In the genomic region with DNA sequence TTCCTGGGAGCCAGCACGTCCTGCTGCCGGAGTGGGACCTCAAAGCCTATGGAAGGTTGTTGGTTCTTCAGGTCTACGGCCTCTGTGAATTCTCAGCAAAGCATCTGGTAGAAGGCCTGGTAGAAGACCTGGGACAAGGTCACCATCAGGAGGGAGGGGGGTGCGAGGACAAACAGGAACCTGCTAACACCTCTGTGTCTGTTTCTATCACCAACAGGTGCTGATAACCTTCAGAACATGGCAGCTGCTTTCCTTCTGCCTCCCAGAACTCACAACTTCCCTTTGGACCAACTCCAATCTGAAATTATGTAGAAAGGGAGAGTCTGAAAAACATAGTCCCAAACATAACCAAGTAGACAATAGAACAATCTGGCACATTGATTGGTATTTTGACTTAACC, we compare ENCODE assay signal across 17 cellular contexts. TPM values are rescaled to one million over a fixed set of nuclear protein-coding genes. Genes with fewer than 3 reads are reported as not detected.
A peak's percentile ranks its signal among the peaks of the same experiment; 100 is the strongest.
DNase-seq lines count a peak whose midpoint lies in the region; ATAC-seq, FAIRE-seq and TF ChIP-seq lines count a peak whose summit lies in the region.
"Had no signal": no experiment of that assay in that cellular context is flagged by ENCODE, and none has a peak within 500 bp of the region (broad histone marks: within the 10 kb centered on the region; RNA-seq: fewer than 3 reads in every experiment).

No MANE protein-coding gene starts in this region.

- H3K27me3 ChIP-seq in endothelial cell of umbilical vein (ENCODE audit: control insufficient read depth in 2 of 2, insufficient read depth in 2 of 2, low read length in 2 of 2), result no peaks in the 10 kb centered on the region
- no peaks in the 10 kb centered on the region for H3K27me3 ChIP-seq in gastrocnemius medialis

- H3K4me3 ChIP-seq in endothelial cell of umbilical vein (replicated peaks in 1 of 3; ENCODE audit: insufficient read depth in 1 of 3, low read depth in 1 of 3, low read length in 3 of 3), result no peak overlapping the region
- H3K4me3 ChIP-seq in mucosa of descending colon, result no peak overlapping the region
- H3K4me3 ChIP-seq in gastrocnemius medialis, result no peak overlapping the region
- H3K4me3 ChIP-seq: GM12878, GM23338 had no signal

- in situ Hi-C loops in gastrocnemius medialis (cut with MboI; ENCODE audit: low sequenced_read_pairs in 4 of 4), result loop anchor here in 2 of 4 donors (10.0 kb wide), 1 partner anchor 69 kb away; no protein-coding TSS in a partner anchor

- no peaks in the 10 kb centered on the region for H3K79me2 ChIP-seq in endothelial cell of umbilical vein (ENCODE audit: control insufficient read depth, insufficient read depth, low read length)

- intact Hi-C loops in Right ventricle myocardium inferior (cut with DNase I) (no loop called here), cardiac septum (cut with DNase I) (no loop called here), endothelial cell of umbilical vein (cut with micrococcal nuclease) (no loop called here), mucosa of descending colon (cut with DNase I, micrococcal nuclease) (no loop called here), gastrocnemius medialis (cut with DNase I; ENCODE audit: low total_unique reads) (no loop called here)

- no peak for FAIRE-seq in endothelial cell of umbilical vein (lab: Jason Lieb, UNC)
- FAIRE-seq: A204.1, GM12878, GM18507 had no signal

- H3K4me2 ChIP-seq in endothelial cell of umbilical vein (ENCODE audit: insufficient read depth, low read length), result no peak overlapping the region
- H3K4me2 ChIP-seq: GM23338 had no signal

- peak; percentile 74 for ATAC-seq in Right ventricle myocardium inferior
- peak; percentile 43 for ATAC-seq in mucosa of descending colon
- ATAC-seq in gastrocnemius medialis, result no peak
- no peak for ATAC-seq in GM18867 (IDR thresholded peaks at IDR 0.05; ENCODE audit: unreplicated experiment)
- ATAC-seq: GM12878, GM23338 had no signal

- H3K27ac ChIP-seq in endothelial cell of umbilical vein (ENCODE audit: insufficient read depth, low read depth, low read length) (no peak overlapping the region), gastrocnemius medialis (no peak overlapping the region)

- H3K36me3 ChIP-seq in endothelial cell of umbilical vein (ENCODE audit: control insufficient read depth in 2 of 2, extremely low read depth in 1 of 2, insufficient read depth in 2 of 2, low read length in 2 of 2) (no peaks in the 10 kb centered on the region), mucosa of descending colon (ENCODE audit: low read depth) (no peaks in the 10 kb centered on the region), gastrocnemius medialis (no peaks in the 10 kb centered on the region)

- no TSS peak for BruUV-seq in endothelial cell of umbilical vein (replicated peaks; lab: Mats Ljungman, UMichigan)

- H3K4me1 ChIP-seq in endothelial cell of umbilical vein (ENCODE audit: control insufficient read depth, extremely low read depth, insufficient read depth, low read length) (no peaks in the 10 kb centered on the region), mucosa of descending colon (ENCODE audit: low read depth) (no peaks in the 10 kb centered on the region), gastrocnemius medialis (peaks cover 10 to 12% of the 10 kb centered on the region in 2 donors)

- DNase-seq in Right ventricle myocardium inferior (ENCODE audit: missing footprints), result no peak
- DNase-seq in cardiac septum (ENCODE audit: low spot score), result no peak
- peak; percentile 9 for DNase-seq in endothelial cell of umbilical vein (ENCODE audit: low read depth, low spot score)
- DNase-seq in mucosa of descending colon, result no peak
- no peak for DNase-seq in HT-29 (ENCODE audit: low spot score)
- no peak for DNase-seq in gastrocnemius medialis
- DNase-seq: C1 segment of cervical spinal cord; CD4-positive, alpha-beta T cell; DND-41; GF-D8; H7 had no signal

- dilution Hi-C loops in endothelial cell of umbilical vein (cut with MboI; ENCODE audit: extremely low pct_ligation_motif_present, low sequenced_read_pairs), result no loop called here

- H3K9me3 ChIP-seq in endothelial cell of umbilical vein (replicated peaks; ENCODE audit: control insufficient read depth, insufficient read depth, low read length), result no peaks in the 10 kb centered on the region
- no peaks in the 10 kb centered on the region for H3K9me3 ChIP-seq in mucosa of descending colon
- no peaks in the 10 kb centered on the region for H3K9me3 ChIP-seq in gastrocnemius medialis

- TF ChIP-seq POLR2A in endothelial cell of umbilical vein (IDR thresholded peaks at IDR 0.05; ENCODE audit: low read depth, low read length) (no peak), gastrocnemius medialis (IDR thresholded peaks at IDR 0.05) (no peak)

- no peaks in the 10 kb centered on the region for H3K9me1 ChIP-seq in endothelial cell of umbilical vein (replicated peaks; ENCODE audit: control insufficient read depth, extremely low read depth, insufficient read depth, low read length)

- POLR2A ChIA-PET in endothelial cell of umbilical vein (lab: Charles Lee), result no interaction called here

- H2AFZ ChIP-seq in endothelial cell of umbilical vein (ENCODE audit: low read depth, low read length), result no peak overlapping the region
- H2AFZ ChIP-seq: GM23338 had no signal

- CTCF ChIA-PET in endothelial cell of umbilical vein (lab: Charles Lee), result no interaction called here

- no peaks in the 10 kb centered on the region for H4K20me1 ChIP-seq in endothelial cell of umbilical vein (replicated peaks; ENCODE audit: control insufficient read depth, extremely low read depth, insufficient read depth, low read length)

- no peak overlapping the region for H3K9ac ChIP-seq in endothelial cell of umbilical vein (replicated peaks; ENCODE audit: extremely low read depth, insufficient read depth, low read length)

- TF ChIP-seq CTCF in endothelial cell of umbilical vein (IDR thresholded peaks at IDR 0.05; ENCODE audit: extremely low read depth in 1 of 2, insufficient read depth in 1 of 2, low read depth in 1 of 2, low read length in 2 of 2) (no peak), mucosa of descending colon (IDR thresholded peaks at IDR 0.05) (no peak), gastrocnemius medialis (IDR thresholded peaks at IDR 0.05 in 4 of 5, conservative IDR thresholded peaks at IDR 0.05 in 1 of 5) (no peak)

TF ChIP-seq in endothelial cell of umbilical vein, 7 proteins besides CTCF, POLR2A, EP300 and RAD21:
- no peak for TF ChIP-seq MYC (IDR thresholded peaks at IDR 0.05; ENCODE audit: low read depth, low read length)
- TF ChIP-seq MAX (IDR thresholded peaks at IDR 0.05; ENCODE audit: insufficient read depth, insufficient read length), result no peak
- no peak for TF ChIP-seq FOS (IDR thresholded peaks at IDR 0.05; ENCODE audit: borderline replicate concordance, insufficient read depth, low read length)
- no peak for TF ChIP-seq EZH2 (IDR thresholded peaks at IDR 0.05; ENCODE audit: borderline replicate concordance, low read depth, low read length, severe bottlenecking)
- TF ChIP-seq JUN (IDR thresholded peaks at IDR 0.05; ENCODE audit: borderline replicate concordance, insufficient read depth, insufficient read length, low read depth), result no peak
- TF ChIP-seq POLR2AphosphoS5 (IDR thresholded peaks at IDR 0.05; ENCODE audit: insufficient read depth, low read depth, low read length), result no peak
- no peak for TF ChIP-seq GATA2 (IDR thresholded peaks at IDR 0.05; ENCODE audit: insufficient read depth, insufficient read length, low read depth, low read length)

RNA-seq across cellular contexts. Expression of gene MET, which starts 8.3 kb away (rescaled TPM):
- total RNA-seq in Right ventricle myocardium inferior (15.9 TPM), cardiac septum (9.2 TPM), endothelial cell of umbilical vein (44.5 and 52.0 TPM in 2 replicates), mucosa of descending colon (10 to 100 TPM; 15.6 to 35.1 (median 31.0) TPM), gastrocnemius medialis (10 to 100 TPM; 15.9 to 36.8 (median 28.7) TPM)
- polyA plus RNA-seq in endothelial cell of umbilical vein, result 17.3 and 21.1 TPM in 2 replicates
- 14.8 and 15.4 TPM in 2 replicates for polyA plus RNA-seq in endothelial cell of umbilical vein (2011; cell fraction: cytosol; rRNA removed)
- polyA plus RNA-seq in endothelial cell of umbilical vein (2011; cell fraction: nucleus; rRNA removed), result 22.6 and 27.7 TPM in 2 replicates
- 25.9 and 41.7 TPM in 2 replicates for polyA plus RNA-seq in endothelial cell of umbilical vein (2012)
- 124 and 136 TPM in 2 replicates for polyA minus RNA-seq in endothelial cell of umbilical vein
- polyA minus RNA-seq in endothelial cell of umbilical vein (2011; cell fraction: cytosol; rRNA and poly(A)+ RNA removed), result 60.3 TPM
- 95.6 and 142 TPM in 2 replicates for polyA minus RNA-seq in endothelial cell of umbilical vein (2011; cell fraction: nucleus; rRNA and poly(A)+ RNA removed)
- 123 and 128 TPM in 2 replicates for total RNA-seq in HT-29 (2014; rRNA removed; shearing (Covaris generic))
- polyA plus RNA-seq: IgD-negative memory B cell had no signal

Comparison
In these comparisons a context has a peak if more than half of its experiments do, and no peak if none do; other contexts are left out.
1. ATAC-seq: peak in Right ventricle myocardium inferior (single experiment) and mucosa of descending colon (single experiment); none in gastrocnemius medialis (0 of 2) and GM18867 (single experiment).